ENCODE assay signal across 1 cellular context in the genomic region with DNA sequence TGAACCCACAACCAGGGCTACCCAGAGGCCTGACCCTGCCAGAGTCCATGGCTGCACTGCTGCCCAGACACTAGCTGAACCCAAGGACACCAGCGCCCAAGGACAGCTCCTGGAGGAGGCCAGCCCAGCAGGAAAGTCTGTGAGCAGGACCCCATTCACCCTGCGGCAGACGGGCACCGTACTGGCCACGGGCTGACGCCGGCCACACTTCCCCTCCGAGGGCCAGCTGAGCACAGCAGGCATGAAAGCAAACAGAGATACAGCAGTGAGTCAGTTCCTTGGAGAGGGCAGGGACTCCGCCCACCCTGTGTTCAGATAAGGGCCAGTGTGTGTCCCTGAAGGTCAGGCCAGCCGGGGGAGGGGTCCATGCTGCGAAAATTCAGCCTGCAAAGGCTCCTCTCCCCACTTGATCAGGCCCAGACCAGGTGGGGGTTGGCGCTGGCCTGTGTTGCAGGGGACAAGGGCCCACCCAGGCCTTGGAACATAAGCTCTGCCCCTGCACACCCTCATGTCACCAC.
TF ChIP-seq lines count a peak whose summit lies in the region.

No MANE protein-coding gene starts in this region.

TF ChIP-seq in K562, 482 proteins besides CTCF, POLR2A, EP300 and RAD21 (continued from another document and continues in another):
- TF ChIP-seq, protein P1, sequence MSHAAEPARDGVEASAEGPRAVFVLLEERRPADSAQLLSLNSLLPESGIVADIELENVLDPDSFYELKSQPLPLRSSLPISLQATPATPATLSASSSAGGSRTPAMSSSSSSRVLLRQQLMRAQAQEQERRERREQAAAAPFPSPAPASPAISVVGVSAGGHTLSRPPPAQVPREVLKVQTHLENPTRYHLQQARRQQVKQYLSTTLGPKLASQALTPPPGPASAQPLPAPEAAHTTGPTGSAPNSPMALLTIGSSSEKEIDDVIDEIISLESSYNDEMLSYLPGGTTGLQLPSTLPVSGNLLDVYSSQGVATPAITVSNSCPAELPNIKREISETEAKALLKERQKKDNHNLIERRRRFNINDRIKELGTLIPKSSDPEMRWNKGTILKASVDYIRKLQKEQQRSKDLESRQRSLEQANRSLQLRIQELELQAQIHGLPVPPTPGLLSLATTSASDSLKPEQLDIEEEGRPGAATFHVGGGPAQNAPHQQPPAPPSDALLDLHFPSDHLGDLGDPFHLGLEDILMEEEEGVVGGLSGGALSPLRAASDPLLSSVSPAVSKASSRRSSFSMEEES (CRISPR knock-in tag; IDR thresholded peaks at IDR 0.05) = no peak
- TF ChIP-seq, protein P2, sequence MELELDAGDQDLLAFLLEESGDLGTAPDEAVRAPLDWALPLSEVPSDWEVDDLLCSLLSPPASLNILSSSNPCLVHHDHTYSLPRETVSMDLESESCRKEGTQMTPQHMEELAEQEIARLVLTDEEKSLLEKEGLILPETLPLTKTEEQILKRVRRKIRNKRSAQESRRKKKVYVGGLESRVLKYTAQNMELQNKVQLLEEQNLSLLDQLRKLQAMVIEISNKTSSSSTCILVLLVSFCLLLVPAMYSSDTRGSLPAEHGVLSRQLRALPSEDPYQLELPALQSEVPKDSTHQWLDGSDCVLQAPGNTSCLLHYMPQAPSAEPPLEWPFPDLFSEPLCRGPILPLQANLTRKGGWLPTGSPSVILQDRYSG (tag; conservative IDR thresholded peaks at IDR 0.05; ENCODE audit: low read depth) = 0 out of 2 replicates have a peak, but pooled peaks have one; percentile 72
- TF ChIP-seq GATA2 (CRISPR knock-in tag; IDR thresholded peaks at IDR 0.05) (peak; percentile 75), ZNF124 (CRISPR knock-in tag; IDR thresholded peaks at IDR 0.05) (no peak), POLR3A (IDR thresholded peaks at IDR 0.05; ENCODE audit: borderline replicate concordance, extremely low read depth, insufficient read depth, insufficient read length) (no peak), ZNF764 (CRISPR knock-in tag; IDR thresholded peaks at IDR 0.05; ENCODE audit: low read depth) (0 out of 2 replicates have a peak, but pooled peaks have one; percentile 36), TOE1 (IDR thresholded peaks at IDR 0.05; ENCODE audit: borderline replicate concordance) (0 out of 2 replicates have a peak, but pooled peaks have one; percentile 44), TOE1 (CRISPR knock-in tag; IDR thresholded peaks at IDR 0.05; ENCODE audit: borderline replicate concordance, low read depth) (peak; percentile 81; the same call in 1 of the 2 replicates), HMGN3 (IDR thresholded peaks at IDR 0.05; ENCODE audit: borderline replicate concordance, extremely low read depth, insufficient read length, low read depth, low read length) (peak; percentile 92), GATAD2B (IDR thresholded peaks at IDR 0.05; ENCODE audit: borderline replicate concordance) (0 out of 2 replicates have a peak, but pooled peaks have one; percentile 60), ZNF224 (CRISPR knock-in tag; IDR thresholded peaks at IDR 0.05) (no peak), BRCA1 (IDR thresholded peaks at IDR 0.05) (no peak), BRCA1 (CRISPR knock-in tag; IDR thresholded peaks at IDR 0.05) (no peak), MYNN (IDR thresholded peaks at IDR 0.05) (peak; percentile 97), MYNN (CRISPR knock-in tag; IDR thresholded peaks at IDR 0.05) (no peak), ZNF75A (CRISPR knock-in tag; IDR thresholded peaks at IDR 0.05) (0 out of 2 replicates have a peak, but pooled peaks have one; percentile 49), ZKSCAN1 (IDR thresholded peaks at IDR 0.05; ENCODE audit: low read depth, low read length) (0 out of 2 replicates have a peak, but pooled peaks have one; percentile 57), ESRRB (CRISPR knock-in tag; IDR thresholded peaks at IDR 0.05; ENCODE audit: borderline replicate concordance) (no peak), STAT5A (IDR thresholded peaks at IDR 0.05; ENCODE audit: borderline replicate concordance, low read length) (peak; percentile 49; the same call in 1 of the 2 replicates), ETV5 (CRISPR knock-in tag; IDR thresholded peaks at IDR 0.05; ENCODE audit: low read depth) (peak; percentile 80; the same call in 1 of the 2 replicates), ZBTB1 (CRISPR knock-in tag; IDR thresholded peaks at IDR 0.05; ENCODE audit: borderline replicate concordance, low read depth) (no peak), ZNF3 (CRISPR knock-in tag; IDR thresholded peaks at IDR 0.05) (no peak), ZNF316 (IDR thresholded peaks at IDR 0.05) (peak; percentile 33), HNRNPLL (IDR thresholded peaks at IDR 0.05; ENCODE audit: low read depth, low read length, poor library complexity, severe bottlenecking) (no peak), LEF1 (IDR thresholded peaks at IDR 0.05) (peak; percentile 74; the same call in 1 of the 2 replicates), TCF7 (IDR thresholded peaks at IDR 0.05; ENCODE audit: borderline replicate concordance) (peak; percentile 70), ZZZ3 (IDR thresholded peaks at IDR 0.05) (no peak), TEAD4 (IDR thresholded peaks at IDR 0.05; ENCODE audit: low read length) (peak; percentile 66), TEAD4 (CRISPR knock-in tag; IDR thresholded peaks at IDR 0.05; ENCODE audit: borderline replicate concordance) (no peak), KLF13 (tag; IDR thresholded peaks at IDR 0.05; ENCODE audit: borderline replicate concordance, low read depth) (peak; percentile 96; the same call in 1 of the 2 replicates)
- TF ChIP-seq, protein P3, sequence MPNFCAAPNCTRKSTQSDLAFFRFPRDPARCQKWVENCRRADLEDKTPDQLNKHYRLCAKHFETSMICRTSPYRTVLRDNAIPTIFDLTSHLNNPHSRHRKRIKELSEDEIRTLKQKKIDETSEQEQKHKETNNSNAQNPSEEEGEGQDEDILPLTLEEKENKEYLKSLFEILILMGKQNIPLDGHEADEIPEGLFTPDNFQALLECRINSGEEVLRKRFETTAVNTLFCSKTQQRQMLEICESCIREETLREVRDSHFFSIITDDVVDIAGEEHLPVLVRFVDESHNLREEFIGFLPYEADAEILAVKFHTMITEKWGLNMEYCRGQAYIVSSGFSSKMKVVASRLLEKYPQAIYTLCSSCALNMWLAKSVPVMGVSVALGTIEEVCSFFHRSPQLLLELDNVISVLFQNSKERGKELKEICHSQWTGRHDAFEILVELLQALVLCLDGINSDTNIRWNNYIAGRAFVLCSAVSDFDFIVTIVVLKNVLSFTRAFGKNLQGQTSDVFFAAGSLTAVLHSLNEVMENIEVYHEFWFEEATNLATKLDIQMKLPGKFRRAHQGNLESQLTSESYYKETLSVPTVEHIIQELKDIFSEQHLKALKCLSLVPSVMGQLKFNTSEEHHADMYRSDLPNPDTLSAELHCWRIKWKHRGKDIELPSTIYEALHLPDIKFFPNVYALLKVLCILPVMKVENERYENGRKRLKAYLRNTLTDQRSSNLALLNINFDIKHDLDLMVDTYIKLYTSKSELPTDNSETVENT (CRISPR knock-in tag; IDR thresholded peaks at IDR 0.05) = 0 out of 2 replicates have a peak, but pooled peaks have one; percentile 18
- TF ChIP-seq, protein P4, sequence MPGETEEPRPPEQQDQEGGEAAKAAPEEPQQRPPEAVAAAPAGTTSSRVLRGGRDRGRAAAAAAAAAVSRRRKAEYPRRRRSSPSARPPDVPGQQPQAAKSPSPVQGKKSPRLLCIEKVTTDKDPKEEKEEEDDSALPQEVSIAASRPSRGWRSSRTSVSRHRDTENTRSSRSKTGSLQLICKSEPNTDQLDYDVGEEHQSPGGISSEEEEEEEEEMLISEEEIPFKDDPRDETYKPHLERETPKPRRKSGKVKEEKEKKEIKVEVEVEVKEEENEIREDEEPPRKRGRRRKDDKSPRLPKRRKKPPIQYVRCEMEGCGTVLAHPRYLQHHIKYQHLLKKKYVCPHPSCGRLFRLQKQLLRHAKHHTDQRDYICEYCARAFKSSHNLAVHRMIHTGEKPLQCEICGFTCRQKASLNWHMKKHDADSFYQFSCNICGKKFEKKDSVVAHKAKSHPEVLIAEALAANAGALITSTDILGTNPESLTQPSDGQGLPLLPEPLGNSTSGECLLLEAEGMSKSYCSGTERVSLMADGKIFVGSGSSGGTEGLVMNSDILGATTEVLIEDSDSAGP (CRISPR knock-in tag; IDR thresholded peaks at IDR 0.05) = no peak
- TF ChIP-seq, protein P5, sequence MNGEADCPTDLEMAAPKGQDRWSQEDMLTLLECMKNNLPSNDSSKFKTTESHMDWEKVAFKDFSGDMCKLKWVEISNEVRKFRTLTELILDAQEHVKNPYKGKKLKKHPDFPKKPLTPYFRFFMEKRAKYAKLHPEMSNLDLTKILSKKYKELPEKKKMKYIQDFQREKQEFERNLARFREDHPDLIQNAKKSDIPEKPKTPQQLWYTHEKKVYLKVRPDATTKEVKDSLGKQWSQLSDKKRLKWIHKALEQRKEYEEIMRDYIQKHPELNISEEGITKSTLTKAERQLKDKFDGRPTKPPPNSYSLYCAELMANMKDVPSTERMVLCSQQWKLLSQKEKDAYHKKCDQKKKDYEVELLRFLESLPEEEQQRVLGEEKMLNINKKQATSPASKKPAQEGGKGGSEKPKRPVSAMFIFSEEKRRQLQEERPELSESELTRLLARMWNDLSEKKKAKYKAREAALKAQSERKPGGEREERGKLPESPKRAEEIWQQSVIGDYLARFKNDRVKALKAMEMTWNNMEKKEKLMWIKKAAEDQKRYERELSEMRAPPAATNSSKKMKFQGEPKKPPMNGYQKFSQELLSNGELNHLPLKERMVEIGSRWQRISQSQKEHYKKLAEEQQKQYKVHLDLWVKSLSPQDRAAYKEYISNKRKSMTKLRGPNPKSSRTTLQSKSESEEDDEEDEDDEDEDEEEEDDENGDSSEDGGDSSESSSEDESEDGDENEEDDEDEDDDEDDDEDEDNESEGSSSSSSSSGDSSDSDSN (IDR thresholded peaks at IDR 0.05; ENCODE audit: borderline replicate concordance in 1 of 2, low read depth in 2 of 2, low read length in 2 of 2) = peak in 1 of 2 experiments; percentile 72; a peak in 2 of 4 replicates
- TF ChIP-seq, protein P6, sequence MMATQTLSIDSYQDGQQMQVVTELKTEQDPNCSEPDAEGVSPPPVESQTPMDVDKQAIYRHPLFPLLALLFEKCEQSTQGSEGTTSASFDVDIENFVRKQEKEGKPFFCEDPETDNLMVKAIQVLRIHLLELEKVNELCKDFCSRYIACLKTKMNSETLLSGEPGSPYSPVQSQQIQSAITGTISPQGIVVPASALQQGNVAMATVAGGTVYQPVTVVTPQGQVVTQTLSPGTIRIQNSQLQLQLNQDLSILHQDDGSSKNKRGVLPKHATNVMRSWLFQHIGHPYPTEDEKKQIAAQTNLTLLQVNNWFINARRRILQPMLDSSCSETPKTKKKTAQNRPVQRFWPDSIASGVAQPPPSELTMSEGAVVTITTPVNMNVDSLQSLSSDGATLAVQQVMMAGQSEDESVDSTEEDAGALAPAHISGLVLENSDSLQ (IDR thresholded peaks at IDR 0.05) = no peak
- TF ChIP-seq, protein P7, sequence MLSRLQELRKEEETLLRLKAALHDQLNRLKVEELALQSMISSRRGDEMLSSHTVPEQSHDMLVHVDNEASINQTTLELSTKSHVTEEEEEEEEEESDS (CRISPR knock-in tag; IDR thresholded peaks at IDR 0.05) = no peak
- TF ChIP-seq, protein P8, sequence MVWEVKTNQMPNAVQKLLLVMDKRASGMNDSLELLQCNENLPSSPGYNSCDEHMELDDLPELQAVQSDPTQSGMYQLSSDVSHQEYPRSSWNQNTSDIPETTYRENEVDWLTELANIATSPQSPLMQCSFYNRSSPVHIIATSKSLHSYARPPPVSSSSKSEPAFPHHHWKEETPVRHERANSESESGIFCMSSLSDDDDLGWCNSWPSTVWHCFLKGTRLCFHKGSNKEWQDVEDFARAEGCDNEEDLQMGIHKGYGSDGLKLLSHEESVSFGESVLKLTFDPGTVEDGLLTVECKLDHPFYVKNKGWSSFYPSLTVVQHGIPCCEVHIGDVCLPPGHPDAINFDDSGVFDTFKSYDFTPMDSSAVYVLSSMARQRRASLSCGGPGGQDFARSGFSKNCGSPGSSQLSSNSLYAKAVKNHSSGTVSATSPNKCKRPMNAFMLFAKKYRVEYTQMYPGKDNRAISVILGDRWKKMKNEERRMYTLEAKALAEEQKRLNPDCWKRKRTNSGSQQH (CRISPR knock-in tag; IDR thresholded peaks at IDR 0.05) = 0 out of 2 replicates have a peak, but pooled peaks have one; percentile 61
- TF ChIP-seq, protein P9, sequence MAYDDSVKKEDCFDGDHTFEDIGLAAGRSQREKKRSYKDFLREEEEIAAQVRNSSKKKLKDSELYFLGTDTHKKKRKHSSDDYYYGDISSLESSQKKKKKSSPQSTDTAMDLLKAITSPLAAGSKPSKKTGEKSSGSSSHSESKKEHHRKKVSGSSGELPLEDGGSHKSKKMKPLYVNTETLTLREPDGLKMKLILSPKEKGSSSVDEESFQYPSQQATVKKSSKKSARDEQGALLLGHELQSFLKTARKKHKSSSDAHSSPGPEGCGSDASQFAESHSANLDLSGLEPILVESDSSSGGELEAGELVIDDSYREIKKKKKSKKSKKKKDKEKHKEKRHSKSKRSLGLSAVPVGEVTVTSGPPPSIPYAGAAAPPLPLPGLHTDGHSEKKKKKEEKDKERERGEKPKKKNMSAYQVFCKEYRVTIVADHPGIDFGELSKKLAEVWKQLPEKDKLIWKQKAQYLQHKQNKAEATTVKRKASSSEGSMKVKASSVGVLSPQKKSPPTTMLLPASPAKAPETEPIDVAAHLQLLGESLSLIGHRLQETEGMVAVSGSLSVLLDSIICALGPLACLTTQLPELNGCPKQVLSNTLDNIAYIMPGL (CRISPR knock-in tag; IDR thresholded peaks at IDR 0.05) = no peak; the same call in 1 of the 2 replicates
- TF ChIP-seq, protein P10, sequence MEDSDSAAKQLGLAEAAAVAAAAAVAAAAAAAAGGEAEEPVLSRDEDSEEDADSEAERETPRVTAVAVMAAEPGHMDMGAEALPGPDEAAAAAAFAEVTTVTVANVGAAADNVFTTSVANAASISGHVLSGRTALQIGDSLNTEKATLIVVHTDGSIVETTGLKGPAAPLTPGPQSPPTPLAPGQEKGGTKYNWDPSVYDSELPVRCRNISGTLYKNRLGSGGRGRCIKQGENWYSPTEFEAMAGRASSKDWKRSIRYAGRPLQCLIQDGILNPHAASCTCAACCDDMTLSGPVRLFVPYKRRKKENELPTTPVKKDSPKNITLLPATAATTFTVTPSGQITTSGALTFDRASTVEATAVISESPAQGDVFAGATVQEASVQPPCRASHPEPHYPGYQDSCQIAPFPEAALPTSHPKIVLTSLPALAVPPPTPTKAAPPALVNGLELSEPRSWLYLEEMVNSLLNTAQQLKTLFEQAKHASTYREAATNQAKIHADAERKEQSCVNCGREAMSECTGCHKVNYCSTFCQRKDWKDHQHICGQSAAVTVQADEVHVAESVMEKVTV (CRISPR knock-in tag; IDR thresholded peaks at IDR 0.05) = no peak
